Comparison of ENCODE assay signal across 2 cellular contexts in genomic region chr13:78020861-78021260, GRCh38.
TF ChIP-seq lines count a peak whose summit lies in the region.

No MANE protein-coding gene starts in this region.

TF ChIP-seq in GM23338, 12 proteins besides CTCF, POLR2A, EP300 and RAD21 (continued from another document):
- TF ChIP-seq ZNF462 (CRISPR knock-in tag; IDR thresholded peaks at IDR 0.05) (no peak), STAT1 (IDR thresholded peaks at IDR 0.05; ENCODE audit: unreplicated experiment) (no peak), POLR2AphosphoS5 (IDR thresholded peaks at IDR 0.05; ENCODE audit: low read depth) (no peak)

TF ChIP-seq in H1, 55 proteins besides CTCF, POLR2A, EP300 and RAD21 (continued from another document):
- TF ChIP-seq CBX8 (IDR thresholded peaks at IDR 0.05; ENCODE audit: borderline replicate concordance, low read depth, low read length) (no peak), SRF (IDR thresholded peaks at IDR 0.05; ENCODE audit: low read depth, low read length) (no peak)
